In genomic region chr7:924541-925231, GRCh38 we compare ENCODE assay signal across 9 cellular contexts. TPM values are rescaled to one million over a fixed set of nuclear protein-coding genes. Genes with fewer than 3 reads are reported as not detected.
DNase-seq lines count a peak whose midpoint lies in the region; ATAC-seq, FAIRE-seq and TF ChIP-seq lines count a peak whose summit lies in the region.
"Had no signal": no experiment of that assay in that cellular context is flagged by ENCODE, and none has a peak within 500 bp of the region (broad histone marks: within the 10 kb centered on the region; RNA-seq: fewer than 3 reads in every experiment).

No MANE protein-coding gene starts in this region.

- TF ChIP-seq RAD21 in A549 (conservative IDR thresholded peaks at IDR 0.05 in 1 of 2, IDR thresholded peaks at IDR 0.05 in 1 of 2) = no peak

- intact Hi-C loops in activated CD8-positive, alpha-beta T cell treated with anti-CD3 and anti-CD28 coated beads for 36 hours (cut with micrococcal nuclease) = no loop called here

- H3K27ac Mint-ChIP-seq in activated CD8-positive, alpha-beta T cell treated with anti-CD3 and anti-CD28 coated beads for 36 hours = peak overlapping the region; percentile 93

- H3K4me1 Mint-ChIP-seq in activated CD8-positive, alpha-beta T cell treated with anti-CD3 and anti-CD28 coated beads for 36 hours (ENCODE audit: low read depth) = peaks cover 67% of the 10 kb centered on the region

- H3K4me3 ChIP-seq in A549 = no peak overlapping the region
- H3K4me3 ChIP-seq: adrenal gland had no signal

- ATAC-seq in A549 (peak in 1 of 2 experiments; percentile 44; a peak in 3 of 6 replicates), HG03439 (IDR thresholded peaks at IDR 0.05; ENCODE audit: unreplicated experiment) (peak; percentile 43), left lobe of liver (no peak)
- ATAC-seq in activated CD8-positive, alpha-beta T cell treated with anti-CD3 and anti-CD28 coated beads for 36 hours = peak; percentile 57

- DNase-seq in A549 (ENCODE audit: low read depth in 1 of 2, low spot score in 1 of 2) = no peak
- DNase-seq in GM19238 (ENCODE audit: insufficient read length, low spot score) = peak; percentile 77
- DNase-seq in activated CD8-positive, alpha-beta T cell treated with anti-CD3 and anti-CD28 coated beads for 36 hours = peak; percentile 97
- peak; percentile 42 for DNase-seq in left lobe of liver (ENCODE audit: low spot score)
- no peak for DNase-seq in substantia nigra (lab: John Stamatoyannopoulos, UW)
- DNase-seq in NCI-H510A (lab: John Stamatoyannopoulos, UW) = no peak
- no peak for DNase-seq in amygdala (lab: John Stamatoyannopoulos, UW)

- no peaks in the 10 kb centered on the region for H3K9me3 Mint-ChIP-seq in activated CD8-positive, alpha-beta T cell treated with anti-CD3 and anti-CD28 coated beads for 36 hours

- H3K4me2 ChIP-seq in A549 = 0 out of 3 replicates have a peak overlapping the region, but pooled peaks have one; percentile 32

- TF ChIP-seq POLR2A in A549 (IDR thresholded peaks at IDR 0.05; ENCODE audit: low read length) = no peak

- no peaks in the 10 kb centered on the region for H3K27me3 Mint-ChIP-seq in activated CD8-positive, alpha-beta T cell treated with anti-CD3 and anti-CD28 coated beads for 36 hours

- peaks cover 5% of the 10 kb centered on the region; the same call in 2 of the 3 replicates for H3K4me1 ChIP-seq in A549
- H3K4me1 ChIP-seq: adrenal gland had no signal

- peaks cover 14% of the 10 kb centered on the region for H3K36me3 Mint-ChIP-seq in activated CD8-positive, alpha-beta T cell treated with anti-CD3 and anti-CD28 coated beads for 36 hours (ENCODE audit: low read depth)

- TF ChIP-seq EP300 in A549 (IDR thresholded peaks at IDR 0.05) = no peak

- 61% methylated on average over 21 of the region's 24 CpGs for WGBS in A549 (ENCODE audit: missing lambda C conversion rate)

- CTCF ChIA-PET in A549 (lab: Yijun Ruan, JAX) = interaction anchor here (0.6 to 1.0 kb wide), 3 partner anchors 15 to 174 kb away, joined by 3 read pairs; partner anchors contain the start of gene GET4
- CTCF ChIA-PET in activated CD8-positive, alpha-beta T cell treated with anti-CD3 and anti-CD28 coated beads for 36 hours (lab: Charles Lee) = interaction anchor here (0.8 to 1.2 kb wide), 3 partner anchors 49 to 120 kb away, joined by 3 to 5 read pairs (median 3); partner anchors contain the start of gene GPR146

- H3K27ac ChIP-seq in A549 (peak overlapping the region in 1 of 2 experiments; percentile 51; a peak in 1 of 6 replicates), substantia nigra (ENCODE audit: low read depth, low read length, poor library complexity, severe bottlenecking) (peak overlapping the region; percentile 100)
- H3K27ac ChIP-seq: adrenal gland had no signal

- FAIRE-seq in A549 (lab: Jason Lieb, UNC) = no peak

- POLR2A ChIA-PET in A549 (lab: Yijun Ruan, JAX) = no interaction called here
- POLR2A ChIA-PET in activated CD8-positive, alpha-beta T cell treated with anti-CD3 and anti-CD28 coated beads for 36 hours (lab: Charles Lee) = interaction anchor here (0.6 to 1.5 kb wide), 6 partner anchors 10 to 1446 kb away, joined by 3 to 7 read pairs (median 4); partner anchors contain the start of gene COX19

- H3K9me3 ChIP-seq in A549 = no peaks in the 10 kb centered on the region
- H3K9me3 ChIP-seq: adrenal gland had no signal

- H3K4me3 Mint-ChIP-seq in activated CD8-positive, alpha-beta T cell treated with anti-CD3 and anti-CD28 coated beads for 36 hours = peak overlapping the region; percentile 74

- no peak for TF ChIP-seq CTCF in A549 (IDR thresholded peaks at IDR 0.05)
- TF ChIP-seq CTCF in activated CD8-positive, alpha-beta T cell treated with anti-CD3 and anti-CD28 coated beads for 36 hours (IDR thresholded peaks at IDR 0.05) = no peak

TF ChIP-seq in A549, 52 proteins besides CTCF, POLR2A, EP300 and RAD21:
- TF ChIP-seq SREBF2 (IDR thresholded peaks at IDR 0.05) (no peak), MAZ (IDR thresholded peaks at IDR 0.05; ENCODE audit: borderline replicate concordance, low read depth, low read length) (no peak), NFE2L2 (conservative IDR thresholded peaks at IDR 0.05; ENCODE audit: low read length) (no peak), MYC (IDR thresholded peaks at IDR 0.05; ENCODE audit: borderline replicate concordance, low read length) (no peak), CBX2 (IDR thresholded peaks at IDR 0.05; ENCODE audit: borderline replicate concordance, low read depth) (no peak), RNF2 (IDR thresholded peaks at IDR 0.05; ENCODE audit: borderline replicate concordance, low read depth) (no peak), RFX5 (IDR thresholded peaks at IDR 0.05) (no peak), HOXB13 (CRISPR knock-in tag; IDR thresholded peaks at IDR 0.05; ENCODE audit: low read depth) (no peak), HES2 (IDR thresholded peaks at IDR 0.05) (no peak), ZC3H11A (IDR thresholded peaks at IDR 0.05) (no peak), ATOH8 (CRISPR knock-in tag; IDR thresholded peaks at IDR 0.05; ENCODE audit: low read depth) (no peak), JUN (IDR thresholded peaks at IDR 0.05) (no peak), FOSL2 (IDR thresholded peaks at IDR 0.05) (no peak), FOSL2 (CRISPR knock-in tag; IDR thresholded peaks at IDR 0.05) (no peak), CHD4 (IDR thresholded peaks at IDR 0.05; ENCODE audit: borderline replicate concordance) (no peak), TFCP2L1 (CRISPR knock-in tag; IDR thresholded peaks at IDR 0.05) (no peak), ZNF302 (CRISPR knock-in tag; IDR thresholded peaks at IDR 0.05) (no peak)

RNA-seq across cellular contexts. Expression of gene ADAP1, which starts 29.8 kb away (rescaled TPM):
- 1.7 and 2.2 TPM in 2 replicates for polyA plus RNA-seq in A549 (2011; rRNA removed)
- 3.5 and 5.0 TPM in 2 replicates for polyA plus RNA-seq in A549 (2012; cell fraction: cytosol; rRNA removed)
- 7.4 and 7.9 TPM in 2 replicates for polyA plus RNA-seq in A549 (2012; cell fraction: nucleus; rRNA removed)
- 1.1 to 2.5 TPM (median 1.9 TPM) in 3 replicates for polyA plus RNA-seq in A549 (2017; fragmentation: RNase III; extraction: RNeasy Plus Mini Kit Qiagen cat#74134 plus additional on column Dnase treatment)
- polyA minus RNA-seq in A549 (2011; rRNA and poly(A)+ RNA removed) = 2.1 and 2.2 TPM in 2 replicates
- total RNA-seq in activated CD8-positive, alpha-beta T cell treated with anti-CD3 and anti-CD28 coated beads for 36 hours = 10 to 100 TPM; 34.6 to 40.9 TPM
- 2.8 TPM for total RNA-seq in left lobe of liver

RNA-seq across cellular contexts. Expression of gene GET4, which starts 48.3 kb away (rescaled TPM):
- polyA plus RNA-seq in A549 (2011; rRNA removed) (21.5 and 26.1 TPM in 2 replicates), A549 (2017; fragmentation: RNase III; extraction: RNeasy Plus Mini Kit Qiagen cat#74134 plus additional on column Dnase treatment) (35.4 to 37.0 TPM (median 36.0 TPM) in 3 replicates)
- 58.0 and 75.8 TPM in 2 replicates for polyA plus RNA-seq in A549 (2012; cell fraction: cytosol; rRNA removed)
- 169 and 176 TPM in 2 replicates for polyA plus RNA-seq in A549 (2012; cell fraction: nucleus; rRNA removed)
- polyA minus RNA-seq in A549 (2011; rRNA and poly(A)+ RNA removed) = 19.3 and 22.8 TPM in 2 replicates
- total RNA-seq in activated CD8-positive, alpha-beta T cell treated with anti-CD3 and anti-CD28 coated beads for 36 hours = 10 to 100 TPM; 20.6 to 31.9 TPM
- total RNA-seq in left lobe of liver = 38.2 TPM

RNA-seq across cellular contexts. Expression of gene COX19, which starts 50.7 kb away (rescaled TPM):
- polyA plus RNA-seq in A549 (2011; rRNA removed) = 5.4 and 7.6 TPM in 2 replicates
- 3.9 and 4.5 TPM in 2 replicates for polyA plus RNA-seq in A549 (2012; cell fraction: cytosol; rRNA removed)
- polyA plus RNA-seq in A549 (2012; cell fraction: nucleus; rRNA removed) = 4.3 and 5.9 TPM in 2 replicates
- 6.2 to 7.1 TPM (median 7.0 TPM) in 3 replicates for polyA plus RNA-seq in A549 (2017; fragmentation: RNase III; extraction: RNeasy Plus Mini Kit Qiagen cat#74134 plus additional on column Dnase treatment)
- 4.5 and 5.2 TPM in 2 replicates for polyA minus RNA-seq in A549 (2011; rRNA and poly(A)+ RNA removed)
- 10 to 100 TPM; 15.5 to 18.0 TPM for total RNA-seq in activated CD8-positive, alpha-beta T cell treated with anti-CD3 and anti-CD28 coated beads for 36 hours
- total RNA-seq in left lobe of liver = 5.2 TPM

RNA-seq across cellular contexts. Expression of gene CYP2W1, which starts 58.3 kb away (rescaled TPM):
- polyA plus RNA-seq in A549 (2011; rRNA removed) = not detected in 2 replicates
- polyA plus RNA-seq in A549 (2012; cell fraction: cytosol; rRNA removed) = 0.01 TPM in 1 of 2 replicates, not detected in the other
- polyA plus RNA-seq in A549 (2012; cell fraction: nucleus; rRNA removed) = 0.12 and 0.22 TPM in 2 replicates
- polyA plus RNA-seq in A549 (2017; fragmentation: RNase III; extraction: RNeasy Plus Mini Kit Qiagen cat#74134 plus additional on column Dnase treatment) = not detected in 3 replicates
- polyA minus RNA-seq in A549 (2011; rRNA and poly(A)+ RNA removed) = not detected in 2 replicates
- not detected for total RNA-seq in activated CD8-positive, alpha-beta T cell treated with anti-CD3 and anti-CD28 coated beads for 36 hours
- 0.08 TPM for total RNA-seq in left lobe of liver

Comparison
In these comparisons a context has a peak if more than half of its experiments do, and no peak if none do; other contexts are left out.
1. DNase-seq: peak in GM19238 (single experiment), activated CD8-positive, alpha-beta T cell treated with anti-CD3 and anti-CD28 coated beads for 36 hours (single experiment) and left lobe of liver (single experiment); none in A549 (0 of 2), substantia nigra (0 of 49), NCI-H510A (single experiment) and amygdala (0 of 56).